ENCODE assay signal across 9 cellular contexts in genomic region chr4:15470149-15470520, GRCh38. TPM values are rescaled to one million over a fixed set of nuclear protein-coding genes. Genes with fewer than 3 reads are reported as not detected.
DNase-seq lines count a peak whose midpoint lies in the region; ATAC-seq lines count a peak whose summit lies in the region.
"Had no signal": no experiment of that assay in that cellular context is flagged by ENCODE, and none has a peak within 500 bp of the region (broad histone marks: within the 10 kb centered on the region; RNA-seq: fewer than 3 reads in every experiment).

No MANE protein-coding gene starts in this region.

- H3K9me3 ChIP-seq in iPS-18a (ENCODE audit: control insufficient read depth, low read depth, low read length) = no peaks in the 10 kb centered on the region

- peak overlapping the region; percentile 66 for H3K9ac ChIP-seq in iPS-18a (ENCODE audit: low read length)

- H3K27ac ChIP-seq in iPS-18a (ENCODE audit: low read length) = peak overlapping the region; percentile 47

- H3K27ac Mint-ChIP-seq in activated T-helper 17 cell treated with anti-CD3 and anti-CD28 coated beads, Interleukin-2, amount 50 U/mL, for 72 hours = peak overlapping the region; percentile 30
- H3K27ac Mint-ChIP-seq in T-helper 2 cell treated with Interferon-gamma antibody and Interleukin-4, amounts not matched to agents 5 μg/mL and 100 μg/mL, for 36 hours = no peak overlapping the region
- H3K27ac Mint-ChIP-seq: T-helper 1 cell treated with Interleukin-12 subunit alpha and Interleukin-12 subunit beta and Interleukin-4 antibody, amounts not matched to agents 30 μg/mL and 1 μg/mL, for 36 hours had no signal

- H3K9me3 Mint-ChIP-seq in activated T-helper 17 cell treated with anti-CD3 and anti-CD28 coated beads, Interleukin-2, amount 50 U/mL, for 72 hours = no peaks in the 10 kb centered on the region
- H3K9me3 Mint-ChIP-seq in T-helper 2 cell treated with Interferon-gamma antibody and Interleukin-4, amounts not matched to agents 5 μg/mL and 100 μg/mL, for 36 hours = no peaks in the 10 kb centered on the region
- H3K9me3 Mint-ChIP-seq: T-helper 1 cell treated with Interleukin-12 subunit alpha and Interleukin-12 subunit beta and Interleukin-4 antibody, amounts not matched to agents 30 μg/mL and 1 μg/mL, for 36 hours had no signal

- no peaks in the 10 kb centered on the region for H3K36me3 Mint-ChIP-seq in activated T-helper 17 cell treated with anti-CD3 and anti-CD28 coated beads, Interleukin-2, amount 50 U/mL, for 72 hours (ENCODE audit: low read depth)
- H3K36me3 Mint-ChIP-seq in T-helper 2 cell treated with Interferon-gamma antibody and Interleukin-4, amounts not matched to agents 5 μg/mL and 100 μg/mL, for 36 hours (ENCODE audit: low read depth) = no peaks in the 10 kb centered on the region

- H3K27me3 ChIP-seq in iPS-18a (ENCODE audit: control insufficient read depth, insufficient read depth, low read length) = no peaks in the 10 kb centered on the region

- no peak for ATAC-seq in activated T-helper 17 cell treated with anti-CD3 and anti-CD28 coated beads, Interleukin-2, amount 50 U/mL, for 72 hours (replicated peaks)
- ATAC-seq in HG02981 (IDR thresholded peaks at IDR 0.05; ENCODE audit: unreplicated experiment) = no peak

- H3K4me1 Mint-ChIP-seq in activated T-helper 17 cell treated with anti-CD3 and anti-CD28 coated beads, Interleukin-2, amount 50 U/mL, for 72 hours = peaks cover 6% of the 10 kb centered on the region
- peaks cover 6% of the 10 kb centered on the region for H3K4me1 Mint-ChIP-seq in T-helper 2 cell treated with Interferon-gamma antibody and Interleukin-4, amounts not matched to agents 5 μg/mL and 100 μg/mL, for 36 hours (ENCODE audit: low read depth)

- H3K36me3 ChIP-seq in iPS-18a (ENCODE audit: control insufficient read depth, low read depth, low read length) = no peaks in the 10 kb centered on the region

- in situ Hi-C loops in G401 (cut with HindIII; ENCODE audit: low sequenced_read_pairs) = no loop called here

- peak overlapping the region; percentile 64 for H3K4me3 ChIP-seq in iPS-18a (ENCODE audit: low read length)

- peak overlapping the region; percentile 71 for H3K4me3 Mint-ChIP-seq in activated T-helper 17 cell treated with anti-CD3 and anti-CD28 coated beads, Interleukin-2, amount 50 U/mL, for 72 hours
- H3K4me3 Mint-ChIP-seq in T-helper 2 cell treated with Interferon-gamma antibody and Interleukin-4, amounts not matched to agents 5 μg/mL and 100 μg/mL, for 36 hours = no peak overlapping the region
- H3K4me3 Mint-ChIP-seq: T-helper 1 cell treated with Interleukin-12 subunit alpha and Interleukin-12 subunit beta and Interleukin-4 antibody, amounts not matched to agents 30 μg/mL and 1 μg/mL, for 36 hours had no signal

- H3K27me3 Mint-ChIP-seq in activated T-helper 17 cell treated with anti-CD3 and anti-CD28 coated beads, Interleukin-2, amount 50 U/mL, for 72 hours = no peaks in the 10 kb centered on the region
- peaks cover 22% of the 10 kb centered on the region for H3K27me3 Mint-ChIP-seq in T-helper 2 cell treated with Interferon-gamma antibody and Interleukin-4, amounts not matched to agents 5 μg/mL and 100 μg/mL, for 36 hours (ENCODE audit: low read depth)

- DNase-seq in G401 (ENCODE audit: low spot score) (peak; percentile 58), renal cortical epithelial cell (ENCODE audit: low read depth) (peak; percentile 40), NCI-H2227 treated with DMSO at 0.1 percent for 48 hours (lab: John Stamatoyannopoulos, UW) (no peak)
- DNase-seq in T-helper 2 cell treated with Interferon-gamma antibody and Interleukin-4, amounts not matched to agents 5 μg/mL and 100 μg/mL, for 36 hours (ENCODE audit: low spot score) = no peak
- DNase-seq in stimulated activated naive CD4-positive, alpha-beta T cell (lab: John Stamatoyannopoulos, UW) = no peak

- peaks cover 33% of the 10 kb centered on the region for H3K4me1 ChIP-seq in iPS-18a (ENCODE audit: control insufficient read depth, low read depth, low read length)

RNA-seq across cellular contexts. Expression of gene CC2D2A, which starts 0.5 kb away (rescaled TPM):
- 7.6 and 24.7 TPM in 2 replicates for total RNA-seq in G401 (2014; rRNA removed; shearing (Covaris generic))
- not detected for total RNA-seq in activated T-helper 17 cell treated with anti-CD3 and anti-CD28 coated beads, Interleukin-2, amount 50 U/mL, for 72 hours
- total RNA-seq in renal cortical epithelial cell = 7.8 and 22.3 TPM in 2 replicates

RNA-seq across cellular contexts. Expression of gene C1QTNF7, which starts 42.3 kb away (rescaled TPM):
- total RNA-seq in G401 (2014; rRNA removed; shearing (Covaris generic)) = not detected in 2 replicates
- not detected for total RNA-seq in activated T-helper 17 cell treated with anti-CD3 and anti-CD28 coated beads, Interleukin-2, amount 50 U/mL, for 72 hours
- not detected in 2 replicates for total RNA-seq in renal cortical epithelial cell

Comparison
In these comparisons a context has a peak if more than half of its experiments do, and no peak if none do; other contexts are left out.
1. DNase-seq: peak in G401 (single experiment) and renal cortical epithelial cell (single experiment); none in NCI-H2227 treated with DMSO at 0.1 percent for 48 hours (single experiment), T-helper 2 cell treated with Interferon-gamma antibody and Interleukin-4, amounts not matched to agents 5 μg/mL and 100 μg/mL, for 36 hours (single experiment) and stimulated activated naive CD4-positive, alpha-beta T cell (0 of 6).